In genomic region chr15:32908921-32909320, GRCh38 we compare ENCODE assay signal across 13 cellular contexts.
DNase-seq lines count a peak whose midpoint lies in the region; ATAC-seq and TF ChIP-seq lines count a peak whose summit lies in the region.
"Had no signal": no experiment of that assay in that cellular context is flagged by ENCODE, and none has a peak within 500 bp of the region (broad histone marks: within the 10 kb centered on the region; RNA-seq: fewer than 3 reads in every experiment).

No MANE protein-coding gene starts in this region.

- no peak for TF ChIP-seq CTCF in fibroblast of villous mesenchyme (IDR thresholded peaks at IDR 0.05; ENCODE audit: insufficient read depth, low read depth, low read length)
- no peak for TF ChIP-seq CTCF in mucosa of descending colon (IDR thresholded peaks at IDR 0.05)

- no peaks in the 10 kb centered on the region for H3K9me3 ChIP-seq in mucosa of descending colon

- DNase-seq in CD1c-positive myeloid dendritic cell (ENCODE audit: extremely low spot score) (peak; percentile 34), NAMALWA (ENCODE audit: low spot score) (peak; percentile 43), fibroblast of villous mesenchyme (ENCODE audit: low read depth) (peak; percentile 22), mucosa of descending colon (no peak), NCI-H2107 (lab: John Stamatoyannopoulos, UW) (no peak)
- DNase-seq: activated CD4-positive, alpha-beta T cell treated with anti-CD3 and anti-CD28 coated beads for 1 hour; activated naive CD4-positive, alpha-beta T cell treated with anti-CD3 and anti-CD28 coated beads, Interleukin-2, amount 10 ng/mL, durations not matched to agents 7 days and 5 days; effector memory CD8-positive, alpha-beta T cell; naive thymus-derived CD8-positive, alpha-beta T cell; NCI-H1694 had no signal

- no peaks in the 10 kb centered on the region for H3K4me1 ChIP-seq in mucosa of descending colon (ENCODE audit: low read depth)

- intact Hi-C loops in mucosa of descending colon (cut with DNase I, micrococcal nuclease): no loop called here

- no peaks in the 10 kb centered on the region for H3K36me3 ChIP-seq in mucosa of descending colon (ENCODE audit: low read depth)

- H3K4me3 ChIP-seq in fibroblast of villous mesenchyme (ENCODE audit: low read depth, low read length) (no peak overlapping the region), mucosa of descending colon (no peak overlapping the region)

- peak; percentile 5 for ATAC-seq in GM21825 (IDR thresholded peaks at IDR 0.05; ENCODE audit: unreplicated experiment)
- ATAC-seq in HG02840 (IDR thresholded peaks at IDR 0.05; ENCODE audit: low FRiP score, unreplicated experiment): no peak
- no peak for ATAC-seq in mucosa of descending colon
- no peak for ATAC-seq in HG03045 (IDR thresholded peaks at IDR 0.05; ENCODE audit: unreplicated experiment)

Comparison
In these comparisons a context has a peak if more than half of its experiments do, and no peak if none do; other contexts are left out.
1. DNase-seq: peak in CD1c-positive myeloid dendritic cell (single experiment), NAMALWA (single experiment) and fibroblast of villous mesenchyme (single experiment); none in mucosa of descending colon (0 of 3) and NCI-H2107 (single experiment).